1 cellular context compared by ENCODE assay signal in the genomic region with DNA sequence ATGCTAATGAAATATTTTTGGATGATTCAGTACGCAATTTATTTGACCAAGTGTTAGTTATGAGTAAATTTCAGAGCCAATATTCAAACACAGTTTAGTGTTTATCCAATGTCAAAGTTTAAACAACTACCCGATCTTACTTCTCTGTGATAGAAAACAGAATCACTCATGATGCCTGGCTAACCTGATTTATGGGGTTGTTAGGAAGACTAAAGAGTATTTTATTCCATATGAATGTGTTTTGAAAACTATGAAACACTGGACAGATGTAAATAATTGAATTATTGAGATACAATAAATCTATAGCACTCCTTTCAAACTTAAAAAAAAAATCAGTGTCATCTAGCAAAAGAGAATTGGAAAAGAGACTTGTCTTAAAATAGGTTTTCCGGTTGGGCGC.
TF ChIP-seq lines count a peak whose summit lies in the region.

No MANE protein-coding gene starts in this region.

TF ChIP-seq in SK-N-SH treated with all-trans-retinoic acid at 6 μM for 48 hours, 23 proteins besides CTCF, POLR2A, EP300 and RAD21 (continued from another document):
- TF ChIP-seq PATZ1 (CRISPR knock-in tag; IDR thresholded peaks at IDR 0.05; ENCODE audit: borderline replicate concordance), result peak; percentile 39; the same call in 1 of the 2 replicates
- no peak for TF ChIP-seq PPARA (CRISPR knock-in tag; IDR thresholded peaks at IDR 0.05; ENCODE audit: borderline replicate concordance)
